ENCODE assay signal across 14 cellular contexts in genomic region chr11:6414874-6415328, GRCh38. TPM values are rescaled to one million over a fixed set of nuclear protein-coding genes. Genes with fewer than 3 reads are reported as not detected.
A peak's percentile ranks its signal among the peaks of the same experiment; 100 is the strongest.
DNase-seq lines count a peak whose midpoint lies in the region; ATAC-seq and TF ChIP-seq lines count a peak whose summit lies in the region.
"Had no signal": no experiment of that assay in that cellular context is flagged by ENCODE, and none has a peak within 500 bp of the region (broad histone marks: within the 10 kb centered on the region; RNA-seq: fewer than 3 reads in every experiment).

No MANE protein-coding gene starts in this region.

- ATAC-seq in GM18861 (IDR thresholded peaks at IDR 0.05; ENCODE audit: unreplicated experiment) = peak; percentile 55
- ATAC-seq: left cardiac atrium had no signal

- H3K4me2 ChIP-seq in BLaER1 treated with 17β-estradiol and CSF1 and Interleukin-3, amounts not matched to agents 10 nM and 100 nM = peak overlapping the region in 10 of 11 experiments; percentile 4 to 94 (median 56); a peak in 16 of 22 replicates
- H3K4me2 ChIP-seq: neural progenitor cell had no signal

- peaks cover 5 to 50% (median 33%) of the 10 kb centered on the region in 10 experiments for H3K4me1 ChIP-seq in BLaER1 treated with 17β-estradiol and CSF1 and Interleukin-3, amounts not matched to agents 10 nM and 100 nM
- peaks cover 0 to 20% (median 4%) of the 10 kb centered on the region in 4 donors for H3K4me1 ChIP-seq in Peyer's patch

- peaks cover 0 to 17% (median 12%) of the 10 kb centered on the region in 11 experiments; a peak in 14 of 22 replicates for H3K36me3 ChIP-seq in BLaER1 treated with 17β-estradiol and CSF1 and Interleukin-3, amounts not matched to agents 10 nM and 100 nM
- H3K36me3 ChIP-seq in MG63 (no peaks in the 10 kb centered on the region), Peyer's patch (no peaks in the 10 kb centered on the region)
- H3K36me3 ChIP-seq: neural progenitor cell had no signal

- no peak overlapping the region for H3K4me3 ChIP-seq in BLaER1 treated with 17β-estradiol and CSF1 and Interleukin-3, amounts not matched to agents 10 nM and 100 nM
- H3K4me3 ChIP-seq in MG63 (no peak overlapping the region), Peyer's patch (no peak overlapping the region), coronary artery (no peak overlapping the region)
- H3K4me3 ChIP-seq: neural progenitor cell, SK-N-MC had no signal

- TF ChIP-seq POLR2A in Peyer's patch (IDR thresholded peaks at IDR 0.05) = no peak

- no peak overlapping the region for H3K9ac ChIP-seq in BLaER1 treated with 17β-estradiol and CSF1 and Interleukin-3, amounts not matched to agents 10 nM and 100 nM
- H3K9ac ChIP-seq: neural progenitor cell had no signal

- no peaks in the 10 kb centered on the region for H3K9me3 ChIP-seq in BLaER1 treated with 17β-estradiol and CSF1 and Interleukin-3, amounts not matched to agents 10 nM and 100 nM (replicated peaks in 1 of 11)
- H3K9me3 ChIP-seq in MG63 = no peaks in the 10 kb centered on the region
- H3K9me3 ChIP-seq in Peyer's patch = no peaks in the 10 kb centered on the region

- peak overlapping the region in 3 of 11 experiments; percentile 44 to 50 (median 49); a peak in 6 of 22 replicates for H3K27ac ChIP-seq in BLaER1 treated with 17β-estradiol and CSF1 and Interleukin-3, amounts not matched to agents 10 nM and 100 nM
- H3K27ac ChIP-seq in angular gyrus (ENCODE audit: low read depth, low read length) = peak overlapping the region; percentile 97
- H3K27ac ChIP-seq in Peyer's patch = peak overlapping the region in 1 of 4 donors; percentile 21
- H3K27ac ChIP-seq in coronary artery = no peak overlapping the region
- H3K27ac ChIP-seq: neural progenitor cell, SK-N-MC had no signal

- DNase-seq in MG63 = peak; percentile 33
- DNase-seq in Peyer's patch = no peak
- no peak for DNase-seq in coronary artery (ENCODE audit: low spot score)
- no peak for DNase-seq in LoVo (ENCODE audit: low spot score)
- no peak for DNase-seq in T1000 (lab: John Stamatoyannopoulos, UW)
- DNase-seq: Kasumi-1, left cardiac atrium, NCI-H2227 treated with DMSO at 0.1 percent for 48 hours had no signal

- TF ChIP-seq CTCF in Peyer's patch (IDR thresholded peaks at IDR 0.05) (no peak), coronary artery (IDR thresholded peaks at IDR 0.05) (no peak)

- H3K27me3 ChIP-seq in BLaER1 treated with 17β-estradiol and CSF1 and Interleukin-3, amounts not matched to agents 10 nM and 100 nM = peaks cover 0 to 7% (median 3%) of the 10 kb centered on the region in 11 experiments; a peak in 8 of 22 replicates
- H3K27me3 ChIP-seq in MG63 (no peaks in the 10 kb centered on the region), Peyer's patch (no peaks in the 10 kb centered on the region)

- peaks cover 0 to 26% (median 0%) of the 10 kb centered on the region in 11 experiments; a peak in 6 of 22 replicates for H4K20me1 ChIP-seq in BLaER1 treated with 17β-estradiol and CSF1 and Interleukin-3, amounts not matched to agents 10 nM and 100 nM

RNA-seq across cellular contexts. Expression of gene APBB1, which starts 4.0 kb away (rescaled TPM):
- total RNA-seq in MG63 (2014; rRNA removed; shearing (Covaris generic); ENCODE audit: low replicate concordance) = 7.2 and 21.1 TPM in 2 replicates
- total RNA-seq in Peyer's patch = 10 to 100 TPM in 3 of 4 donors, 1 to 10 TPM in 1; 9.8 to 31.4 (median 15.0) TPM

RNA-seq across cellular contexts. Expression of gene SMPD1, which starts 24.6 kb away (rescaled TPM):
- 13.1 and 17.7 TPM in 2 replicates for total RNA-seq in MG63 (2014; rRNA removed; shearing (Covaris generic); ENCODE audit: low replicate concordance)
- 10 to 100 TPM; 11.6 to 78.3 (median 55.7) TPM for total RNA-seq in Peyer's patch

RNA-seq across cellular contexts. Expression of gene HPX, which starts 25.9 kb away (rescaled TPM):
- 0.20 TPM in 1 of 2 replicates, not detected in the other for total RNA-seq in MG63 (2014; rRNA removed; shearing (Covaris generic); ENCODE audit: low replicate concordance)
- 10 to 100 TPM in 1 of 4 donors, 1 to 10 TPM in 2, not detected in 1; 2.2 to 10.1 (median 5.3) TPM for total RNA-seq in Peyer's patch
- total RNA-seq: fibroblast of villous mesenchyme had no signal

RNA-seq across cellular contexts. Expression of gene TRIM3, which starts 58.8 kb away (rescaled TPM):
- 12.8 and 19.8 TPM in 2 replicates for total RNA-seq in MG63 (2014; rRNA removed; shearing (Covaris generic); ENCODE audit: low replicate concordance)
- 100 to 1,000 TPM in 3 of 4 donors, 10 to 100 TPM in 1; 21.5 to 159 (median 123) TPM for total RNA-seq in Peyer's patch
